12 cellular contexts compared by ENCODE assay signal in the genomic region with DNA sequence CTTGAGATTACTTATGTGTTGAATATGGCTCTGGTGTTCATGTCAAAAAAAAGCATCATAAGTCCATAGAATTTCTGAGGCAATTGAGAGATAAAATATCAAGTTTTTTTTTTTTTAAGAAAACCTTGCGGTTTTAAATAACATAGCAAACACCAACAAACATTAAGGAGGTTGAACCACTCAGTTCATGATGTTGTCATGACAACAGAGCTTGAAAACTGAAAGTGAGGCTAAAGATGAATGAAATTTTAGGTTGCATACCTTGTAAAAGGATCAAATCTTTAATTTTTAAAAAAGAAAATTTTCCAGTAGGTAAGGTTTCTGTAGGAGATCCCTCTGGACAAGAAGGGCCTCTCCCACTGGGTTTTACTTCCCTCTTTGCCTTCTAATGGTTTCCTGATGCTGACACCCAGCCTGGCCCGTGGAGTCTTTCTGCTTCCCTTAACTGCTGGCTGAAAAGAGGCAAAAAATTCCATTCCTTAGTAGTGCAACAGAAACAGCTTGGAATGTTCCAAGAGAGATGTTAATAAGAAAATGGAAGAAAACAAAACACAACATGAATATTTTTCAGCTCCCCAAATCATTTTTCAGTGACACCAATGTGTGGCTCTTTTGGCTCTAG. TPM values are rescaled to one million over a fixed set of nuclear protein-coding genes. Genes with fewer than 3 reads are reported as not detected.
DNase-seq lines count a peak whose midpoint lies in the region; ATAC-seq and TF ChIP-seq lines count a peak whose summit lies in the region.
"Had no signal": no experiment of that assay in that cellular context is flagged by ENCODE, and none has a peak within 500 bp of the region (broad histone marks: within the 10 kb centered on the region; RNA-seq: fewer than 3 reads in every experiment).

No MANE protein-coding gene starts in this region.

- no CpG with 5 or more reads among the region's 2 CpGs for WGBS in H9 (ENCODE audit: extremely low coverage, insufficient read length, low lambda C conversion rate)
- no CpG with 5 or more reads among the region's 2 CpGs for WGBS in mesenchymal stem cell

- no peak overlapping the region for H4K91ac ChIP-seq in H9 (ENCODE audit: insufficient read length, low read depth, low read length)
- H4K91ac ChIP-seq in mesenchymal stem cell (ENCODE audit: low read length), result no peak overlapping the region

- peaks cover 0 to 12% (median 0%) of the 10 kb centered on the region in 3 experiments; a peak in 1 of 7 replicates for H3K36me3 Mint-ChIP-seq in H9 (ENCODE audit: insufficient read depth in 1 of 3, low read depth in 3 of 3)
- H3K36me3 Mint-ChIP-seq: CD4-positive, CD25-positive, alpha-beta regulatory T cell; T-cell had no signal

- no peak overlapping the region for H2AK5ac ChIP-seq in H9 (ENCODE audit: insufficient read length, low read length)
- H2AK5ac ChIP-seq in mesenchymal stem cell (ENCODE audit: low read length, severe bottlenecking), result no peak overlapping the region

- H3K27ac Mint-ChIP-seq in H9, result peak overlapping the region; percentile 59 to 99 (median 90); a peak in 6 of 7 replicates
- H3K27ac Mint-ChIP-seq: CD4-positive, CD25-positive, alpha-beta regulatory T cell; endodermal cell; T-cell had no signal

- H3K23me2 ChIP-seq in H9 (ENCODE audit: insufficient read length, low read depth, low read length, poor library complexity, severe bottlenecking), result no peaks in the 10 kb centered on the region

- H4K20me1 ChIP-seq in H9 (ENCODE audit: control insufficient read depth, insufficient read depth, insufficient read length), result no peaks in the 10 kb centered on the region

- H3K79me1 ChIP-seq in H9 (ENCODE audit: insufficient read depth, low read depth, low read length, poor library complexity, severe bottlenecking), result no peaks in the 10 kb centered on the region
- H3K79me1 ChIP-seq in mesenchymal stem cell (replicated peaks; ENCODE audit: low read length, poor library complexity, severe bottlenecking), result no peaks in the 10 kb centered on the region

- H4K8ac ChIP-seq in H9 (replicated peaks; ENCODE audit: insufficient read length, low read depth, low read length) (no peak overlapping the region), mesenchymal stem cell (ENCODE audit: low read length) (no peak overlapping the region)

- H3K36me3 ChIP-seq in mesenchymal stem cell (ENCODE audit: control insufficient read depth in 1 of 2, insufficient read depth in 2 of 2, low read depth in 1 of 2, low read length in 2 of 2), result no peaks in the 10 kb centered on the region

- ATAC-seq in HG03025 (IDR thresholded peaks at IDR 0.05; ENCODE audit: low FRiP score, unreplicated experiment), result no peak
- ATAC-seq: T-cell had no signal

- H2BK20ac ChIP-seq in H9 (ENCODE audit: low read depth, low read length, poor library complexity, severe bottlenecking), result no peak overlapping the region

- no peak overlapping the region for H2AFZ ChIP-seq in H9 (ENCODE audit: low read length)
- H2AFZ ChIP-seq in mesenchymal stem cell (ENCODE audit: low read depth, low read length), result no peak overlapping the region

- H3K23ac ChIP-seq in H9 (ENCODE audit: insufficient read length, low read depth, low read length) (no peak overlapping the region), mesenchymal stem cell (ENCODE audit: low read length in 2 of 2) (no peak overlapping the region)

- peaks cover 11% of the 10 kb centered on the region; the same call in 1 of the 2 replicates for H3K4me1 ChIP-seq in H9 (ENCODE audit: insufficient read depth, low read length)
- no peaks in the 10 kb centered on the region for H3K4me1 ChIP-seq in mesenchymal stem cell (ENCODE audit: control insufficient read depth, insufficient read depth, low read depth, low read length)

- H2BK15ac ChIP-seq in H9 (ENCODE audit: low read depth, low read length) (no peak overlapping the region), mesenchymal stem cell (ENCODE audit: low read depth, poor library complexity, severe bottlenecking) (no peak overlapping the region)

- H3K9me3 Mint-ChIP-seq in H9, result peaks cover 0 to 6% of the 10 kb centered on the region in 2 experiments; a peak in 1 of 5 replicates
- H3K9me3 Mint-ChIP-seq: CD4-positive, CD25-positive, alpha-beta regulatory T cell; endodermal cell; T-cell had no signal

- H3K27ac ChIP-seq in H9 (ENCODE audit: insufficient read length, low read depth, low read length), result no peak overlapping the region
- peak overlapping the region; percentile 41 for H3K27ac ChIP-seq in angular gyrus (ENCODE audit: low read depth, low read length)
- H3K27ac ChIP-seq in mesenchymal stem cell (ENCODE audit: low read length, poor library complexity, severe bottlenecking), result no peak overlapping the region

- H3K56ac ChIP-seq in H9 (ENCODE audit: insufficient read length, low read depth, low read length), result no peak overlapping the region

- no peak overlapping the region for H3K4me3 ChIP-seq in mesenchymal stem cell (ENCODE audit: insufficient read depth in 1 of 2, low read depth in 1 of 2, low read length in 2 of 2)

- H3K18ac ChIP-seq in H9 (ENCODE audit: insufficient read length, low read depth, low read length) (no peak overlapping the region), mesenchymal stem cell (ENCODE audit: low read depth in 1 of 2, low read length in 2 of 2) (no peak overlapping the region)

- H3K27me3 ChIP-seq in H9 (ENCODE audit: insufficient read depth, low read length) (no peaks in the 10 kb centered on the region), mesenchymal stem cell (ENCODE audit: control insufficient read depth in 1 of 2, insufficient read depth in 1 of 2, low read length in 2 of 2) (no peaks in the 10 kb centered on the region)

- H2BK120ac ChIP-seq in H9 (ENCODE audit: low read depth, low read length, poor library complexity, severe bottlenecking), result no peak overlapping the region
- no peak overlapping the region for H2BK120ac ChIP-seq in mesenchymal stem cell (ENCODE audit: low read depth, low read length)

- no peak overlapping the region for H3K4me2 ChIP-seq in H9 (ENCODE audit: insufficient read depth, insufficient read length, low read length)
- no peak overlapping the region for H3K4me2 ChIP-seq in mesenchymal stem cell (ENCODE audit: low read length, poor library complexity, severe bottlenecking)

- no peak overlapping the region for H4K5ac ChIP-seq in H9 (ENCODE audit: insufficient read length, low read depth, low read length)

- no peak overlapping the region for H3T11ph ChIP-seq in H9 (ENCODE audit: low read length)

- peak; percentile 53 for DNase-seq in GM03348 (ENCODE audit: low spot score)
- no peak for DNase-seq in H9
- no peak for DNase-seq in mesenchymal stem cell
- no peak for DNase-seq in activated naive CD4-positive, alpha-beta T cell treated with Interleukin-2 at 50 U/mL for 16 hours
- no peak for DNase-seq in NCI-H2196 treated with DMSO at 0.1 percent for 48 hours (lab: John Stamatoyannopoulos, UW; ENCODE audit: unreplicated experiment)
- DNase-seq in NCI-H2107 (lab: John Stamatoyannopoulos, UW), result no peak
- DNase-seq: CD4-positive, CD25-positive, alpha-beta regulatory T cell; endodermal cell; NCI-H187; T-cell had no signal

- no peak for TF ChIP-seq CTCF in H9 (conservative IDR thresholded peaks at IDR 0.05)

- no peak overlapping the region for H3K14ac ChIP-seq in H9 (ENCODE audit: insufficient read depth, low read length)
- no peak overlapping the region for H3K14ac ChIP-seq in mesenchymal stem cell (ENCODE audit: low read length in 2 of 2)

- H3K27me3 Mint-ChIP-seq in H9 (ENCODE audit: low read depth), result peaks cover 2% of the 10 kb centered on the region; the same call in 1 of the 2 replicates
- H3K27me3 Mint-ChIP-seq: CD4-positive, CD25-positive, alpha-beta regulatory T cell had no signal

- no peak overlapping the region for H2BK5ac ChIP-seq in H9 (ENCODE audit: insufficient read length, low read length)
- no peak overlapping the region for H2BK5ac ChIP-seq in mesenchymal stem cell (ENCODE audit: low read depth, low read length, poor library complexity, severe bottlenecking)

- H3K4ac ChIP-seq in H9 (ENCODE audit: low read depth, low read length) (no peak overlapping the region), mesenchymal stem cell (ENCODE audit: low read depth in 1 of 2, low read length in 2 of 2) (no peak overlapping the region)

- no peak overlapping the region for H3K9ac ChIP-seq in H9 (ENCODE audit: extremely low read depth, insufficient read length, low read length)
- peak overlapping the region; percentile 16 for H3K9ac ChIP-seq in mesenchymal stem cell (ENCODE audit: low read length)

- H2BK12ac ChIP-seq in H9 (ENCODE audit: insufficient read length, low read depth, low read length), result no peak overlapping the region
- H2BK12ac ChIP-seq in mesenchymal stem cell (ENCODE audit: low read length in 2 of 2), result no peak overlapping the region

- H3K79me2 ChIP-seq in H9 (ENCODE audit: insufficient read depth, low read length), result no peaks in the 10 kb centered on the region

- peak overlapping the region in 1 of 2 experiments; percentile 66; a peak in 2 of 5 replicates for H3K4me3 Mint-ChIP-seq in H9
- H3K4me3 Mint-ChIP-seq: CD4-positive, CD25-positive, alpha-beta regulatory T cell; endodermal cell; T-cell had no signal

- H3K9me3 ChIP-seq in H9 (ENCODE audit: control insufficient read depth, low read depth, low read length) (no peaks in the 10 kb centered on the region), mesenchymal stem cell (ENCODE audit: control insufficient read depth, low read length) (no peaks in the 10 kb centered on the region)

- peaks cover 38 to 40% of the 10 kb centered on the region in 2 experiments for H3K4me1 Mint-ChIP-seq in H9
- H3K4me1 Mint-ChIP-seq: CD4-positive, CD25-positive, alpha-beta regulatory T cell had no signal

RNA-seq across cellular contexts. Expression of a gene that starts 60.0 kb away (rescaled TPM):
- 16.5 and 18.0 TPM in 2 replicates for total RNA-seq in H9 (2021)
- polyA plus RNA-seq in mesenchymal stem cell (2013, experiment 1 of 2), result 11.6 TPM
- polyA plus RNA-seq in mesenchymal stem cell (2013, experiment 2 of 2), result 9.9 TPM
